Comparison of ENCODE assay signal across 8 cellular contexts in the genomic region with DNA sequence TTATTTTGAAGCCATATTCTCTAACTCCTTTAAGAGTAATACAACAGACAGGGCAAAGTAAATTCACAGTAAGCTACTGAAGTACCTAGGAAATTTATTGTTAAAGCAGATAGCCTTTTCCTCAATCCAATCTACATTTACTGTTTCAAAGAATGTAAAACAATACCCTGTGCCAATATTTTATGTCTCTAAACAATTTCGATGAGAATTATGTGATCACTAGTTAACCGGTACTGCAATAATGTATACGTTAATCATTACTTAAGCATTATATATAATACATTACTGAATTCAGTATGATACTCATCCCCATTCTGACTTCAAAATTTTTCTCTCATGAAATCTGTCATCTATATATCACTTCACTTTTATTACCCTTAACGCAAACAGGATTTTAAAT. TPM values are rescaled to one million over a fixed set of nuclear protein-coding genes. Genes with fewer than 3 reads are reported as not detected.
"Had no signal": no experiment of that assay in that cellular context is flagged by ENCODE, and none has a peak within 500 bp of the region (broad histone marks: within the 10 kb centered on the region; RNA-seq: fewer than 3 reads in every experiment).

No MANE protein-coding gene starts in this region.

- FAIRE-seq: G401.6, GM12878, GM12891, GM18507, GM19239 had no signal

- H3K4me3 ChIP-seq: GM12878 had no signal

- DNase-seq: GDM1, GF-D8 had no signal

- ATAC-seq: GM12878 had no signal

RNA-seq across cellular contexts. Expression of gene KLHL13, which starts 28.5 kb away (rescaled TPM):
- total RNA-seq: G401 had no signal
